In the genomic region with DNA sequence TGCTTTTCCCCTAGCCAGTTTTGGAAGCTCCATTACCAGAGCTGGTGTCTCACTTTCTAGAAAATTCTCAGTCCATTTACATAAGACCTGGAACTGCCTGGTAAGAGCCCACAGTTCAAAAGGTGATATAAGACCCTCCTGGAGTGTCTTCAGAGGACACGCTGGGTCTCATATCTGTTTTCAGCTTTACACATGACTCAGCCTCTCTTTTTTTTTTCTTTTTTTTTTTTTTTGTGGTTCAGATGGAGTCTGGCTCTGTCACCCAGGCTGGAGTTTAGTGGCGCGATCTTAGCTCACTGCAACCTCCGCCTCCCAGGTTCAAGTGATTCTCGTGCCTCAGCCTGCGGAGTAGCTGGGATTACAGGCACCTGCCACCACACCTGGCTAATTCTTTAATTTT, we compare ENCODE assay signal across 21 cellular contexts.
"Had no signal": no experiment of that assay in that cellular context is flagged by ENCODE, and none has a peak within 500 bp of the region (broad histone marks: within the 10 kb centered on the region; RNA-seq: fewer than 3 reads in every experiment).

No MANE protein-coding gene starts in this region.

- H3K27ac ChIP-seq: cardiac muscle cell, dorsolateral prefrontal cortex, epithelial cell of prostate, foreskin keratinocyte, lower lobe of right lung, neutrophil, pancreas, right lobe of liver had no signal

- H3K9me3 ChIP-seq: lower lobe of right lung, neutrophil, pancreas, right lobe of liver had no signal

- H3K27me3 ChIP-seq: cardiac muscle cell, dorsolateral prefrontal cortex, foreskin keratinocyte, neutrophil, pancreas, right lobe of liver had no signal

- H3K36me3 ChIP-seq: cardiac muscle cell, lower lobe of right lung, neutrophil, pancreas, right lobe of liver had no signal

- H3K4me1 ChIP-seq: pancreas, right lobe of liver had no signal

- H3K4me3 ChIP-seq: cardiac muscle cell, dorsolateral prefrontal cortex, lower lobe of right lung, pancreas, right lobe of liver had no signal

- DNase-seq: activated CD4-positive, alpha-beta memory T cell treated with anti-CD3 and anti-CD28 coated beads, Interleukin-2, amount 10 ng/mL, durations not matched to agents 7 days and 5 days; activated CD4-positive, alpha-beta T cell treated with anti-CD3 and anti-CD28 coated beads for 48 hours; activated CD4-positive, CD25-positive, alpha-beta regulatory T cell; activated effector memory CD4-positive, alpha-beta T cell treated with Interleukin-2 at 50 U/mL for 16 hours; activated naive CD4-positive, alpha-beta T cell treated with anti-CD3 and anti-CD28 coated beads, Interleukin-2, amount 50 U/mL, for 16 hours; activated T-cell treated with anti-CD3 and anti-CD28 coated beads, Interleukin-2, amount 50 U/mL, for 4 hours; dorsolateral prefrontal cortex; foreskin keratinocyte; hippocampal formation; islet precursor cell; left colon; lower lobe of right lung; pancreas; right lobe of liver; small intestine; stimulated activated CD4-positive, alpha-beta T cell treated with anti-CD3 and anti-CD28 coated beads, Interleukin-4, amount 100 ng/mL, for 1 hour had no signal

- ATAC-seq: activated T-cell treated with anti-CD3 and anti-CD28 coated beads, Interleukin-2, amount 50 U/mL, for 4 hours; foreskin keratinocyte; left colon; lower lobe of right lung; natural killer cell treated with Interleukin-12 subunit alpha and Interleukin-12 subunit beta and Interleukin-15 and Interleukin-18, amount 100 ng/mL, for 72 hours; pancreas; right lobe of liver; stimulated activated effector memory CD8-positive, alpha-beta T cell treated with anti-CD3 and anti-CD28 coated beads, Interleukin-12 subunit alpha, Interleukin-12 subunit beta, amount 100 ng/mL, for 72 hours had no signal
